Comparison of ENCODE assay signal across 8 cellular contexts in the genomic region with DNA sequence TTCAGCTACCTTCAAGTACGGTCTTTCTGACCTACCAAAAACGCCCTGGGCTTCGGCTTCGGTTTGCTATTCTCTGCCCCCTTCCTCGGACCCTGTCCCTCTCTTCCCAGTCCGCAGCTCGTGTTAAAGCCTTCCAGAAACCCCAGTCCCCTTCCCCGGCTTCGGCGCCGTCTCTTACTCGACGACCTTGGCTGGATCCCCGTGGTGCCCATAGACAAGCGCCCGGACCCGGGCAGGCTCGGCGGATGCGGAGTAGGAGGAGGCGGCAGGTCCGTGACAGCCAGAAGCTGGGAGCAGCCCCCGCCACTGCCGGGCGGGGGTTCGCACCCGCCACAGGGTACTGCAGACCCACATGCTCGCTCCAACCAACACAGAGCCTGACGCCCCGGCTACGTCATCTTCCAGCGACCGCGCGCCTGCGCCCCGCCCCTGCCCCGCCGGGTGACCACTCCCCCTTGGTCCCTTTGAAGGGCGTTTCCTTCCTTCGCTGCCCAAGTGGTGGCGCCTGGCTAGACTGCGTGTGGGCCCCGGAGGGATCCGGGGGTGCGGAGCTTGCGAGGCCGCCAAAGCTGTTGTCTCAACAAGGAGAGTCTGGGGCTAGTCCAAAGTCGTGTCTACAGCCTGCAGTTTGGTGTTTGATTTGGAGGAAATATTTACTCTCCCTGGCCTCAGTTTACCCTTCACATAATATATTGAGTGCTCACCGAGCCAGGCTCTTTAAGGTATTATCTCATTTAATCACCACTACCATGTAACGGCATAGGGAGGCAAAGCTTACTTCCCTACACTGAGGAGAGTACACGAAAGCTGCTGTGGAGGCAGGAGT. TPM values are rescaled to one million over a fixed set of nuclear protein-coding genes. Genes with fewer than 3 reads are reported as not detected.
DNase-seq lines count a peak whose midpoint lies in the region; ATAC-seq and TF ChIP-seq lines count a peak whose summit lies in the region.

A gene with protein sequence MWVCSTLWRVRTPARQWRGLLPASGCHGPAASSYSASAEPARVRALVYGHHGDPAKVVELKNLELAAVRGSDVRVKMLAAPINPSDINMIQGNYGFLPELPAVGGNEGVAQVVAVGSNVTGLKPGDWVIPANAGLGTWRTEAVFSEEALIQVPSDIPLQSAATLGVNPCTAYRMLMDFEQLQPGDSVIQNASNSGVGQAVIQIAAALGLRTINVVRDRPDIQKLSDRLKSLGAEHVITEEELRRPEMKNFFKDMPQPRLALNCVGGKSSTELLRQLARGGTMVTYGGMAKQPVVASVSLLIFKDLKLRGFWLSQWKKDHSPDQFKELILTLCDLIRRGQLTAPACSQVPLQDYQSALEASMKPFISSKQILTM (minus strand): TSS at position 382 of the 826 bp plus-strand sequence. CDS start 28 bp downstream, at position 354.

- no peaks in the 10 kb centered on the region for H3K27me3 ChIP-seq in SU-DHL-6 (ENCODE audit: low read length)
- H3K27me3 ChIP-seq in parathyroid adenoma (ENCODE audit: control insufficient read depth, insufficient read depth, low read length): no peaks in the 10 kb centered on the region
- no peaks in the 10 kb centered on the region for H3K27me3 ChIP-seq in tibial artery

- peaks cover 2% of the 10 kb centered on the region for H3K27me3 Mint-ChIP-seq in HFFc6 (ENCODE audit: insufficient read depth)
- peaks cover 12% of the 10 kb centered on the region for H3K27me3 Mint-ChIP-seq in activated naive CD8-positive, alpha-beta T cell treated with anti-CD3 and anti-CD28 coated beads, Interleukin-2, amount 10 ng/mL, durations not matched to agents 7 days and 5 days

- ATAC-seq in activated naive CD8-positive, alpha-beta T cell treated with anti-CD3 and anti-CD28 coated beads, Interleukin-2, amount 10 ng/mL, durations not matched to agents 7 days and 5 days (ENCODE audit: low read depth): peak; percentile 97
- peak; percentile 98 for ATAC-seq in Right ventricle myocardium inferior

- intact Hi-C loops in Right ventricle myocardium inferior (cut with DNase I) (loop anchor here (10.0 kb wide), 1 partner anchor 854 kb away; no protein-coding TSS in a partner anchor), tibial artery (cut with DNase I; ENCODE audit: low total_unique reads) (loop anchor here (5.0 kb wide), 1 partner anchor 1482 kb away; no protein-coding TSS in a partner anchor)

- peaks cover under 1% of the 10 kb centered on the region for H3K4me1 ChIP-seq in parathyroid adenoma
- peaks cover 0 to 22% (median 13%) of the 10 kb centered on the region in 4 donors for H3K4me1 ChIP-seq in tibial artery

- POLR2A ChIA-PET in activated naive CD8-positive, alpha-beta T cell treated with anti-CD3 and anti-CD28 coated beads, Interleukin-2, amount 10 ng/mL, durations not matched to agents 7 days and 5 days (lab: Charles Lee): interaction anchor here (0.6 kb wide), 3 partner anchors 18 to 711 kb away, joined by 3 read pairs; no protein-coding TSS in a partner anchor

- peak within 1 kb of the TSS; percentile 78 for H3K9ac ChIP-seq in SU-DHL-6 (ENCODE audit: low read length)
- peak within 1 kb of the TSS; percentile 28 for H3K9ac ChIP-seq in parathyroid adenoma

- H3K4me3 ChIP-seq in SU-DHL-6 (ENCODE audit: insufficient read depth, low read length, poor library complexity, severe bottlenecking): peak within 1 kb of the TSS; percentile 82
- peak within 1 kb of the TSS; percentile 95 for H3K4me3 ChIP-seq in parathyroid adenoma (ENCODE audit: low read depth, low read length)
- H3K4me3 ChIP-seq in tibial artery: peak within 1 kb of the TSS; percentile 65 to 81

- TF ChIP-seq CTCF in HFFc6 (IDR thresholded peaks at IDR 0.05) (peak; percentile 45; the same call in 1 of the 2 replicates), SU-DHL-6 (IDR thresholded peaks at IDR 0.05; ENCODE audit: insufficient read depth, low read length, poor library complexity, severe bottlenecking) (no peak), parathyroid adenoma (IDR thresholded peaks at IDR 0.05) (peak; percentile 27), tibial artery (IDR thresholded peaks at IDR 0.05) (peak in 1 of 2 experiments; percentile 16)

- H3K27ac ChIP-seq in SU-DHL-6 (ENCODE audit: low read depth, low read length): no peak within 1 kb of the TSS
- H3K27ac ChIP-seq in parathyroid adenoma: peak within 1 kb of the TSS; percentile 66
- H3K27ac ChIP-seq in tibial artery: peak within 1 kb of the TSS; percentile 69 to 71

- H3K27ac Mint-ChIP-seq in HFFc6: peak within 1 kb of the TSS; percentile 82
- peak within 1 kb of the TSS; percentile 92 for H3K27ac Mint-ChIP-seq in activated naive CD8-positive, alpha-beta T cell treated with anti-CD3 and anti-CD28 coated beads, Interleukin-2, amount 10 ng/mL, durations not matched to agents 7 days and 5 days

- H3K4me3 Mint-ChIP-seq in HFFc6: peak within 1 kb of the TSS; percentile 94
- peak within 1 kb of the TSS; percentile 97 for H3K4me3 Mint-ChIP-seq in activated naive CD8-positive, alpha-beta T cell treated with anti-CD3 and anti-CD28 coated beads, Interleukin-2, amount 10 ng/mL, durations not matched to agents 7 days and 5 days

- H2AFZ ChIP-seq in SU-DHL-6 (ENCODE audit: low read depth, low read length, severe bottlenecking): peak within 1 kb of the TSS; percentile 94
- H2AFZ ChIP-seq in parathyroid adenoma: peak within 1 kb of the TSS; percentile 95

- H3K9me3 ChIP-seq in SU-DHL-6 (ENCODE audit: insufficient read depth, low read length) (no peaks in the 10 kb centered on the region), parathyroid adenoma (ENCODE audit: control insufficient read depth, low read length) (no peaks in the 10 kb centered on the region), tibial artery (no peaks in the 10 kb centered on the region)

- peak; percentile 73 for TF ChIP-seq POLR2A in GM10847 (IDR thresholded peaks at IDR 0.05; ENCODE audit: extremely low read depth, insufficient read length)

- no peaks in the 10 kb centered on the region for H3K36me3 Mint-ChIP-seq in HFFc6 (ENCODE audit: low read depth)
- no peaks in the 10 kb centered on the region for H3K36me3 Mint-ChIP-seq in activated naive CD8-positive, alpha-beta T cell treated with anti-CD3 and anti-CD28 coated beads, Interleukin-2, amount 10 ng/mL, durations not matched to agents 7 days and 5 days

- peak within 1 kb of the TSS; percentile 82 for H3K4me2 ChIP-seq in SU-DHL-6 (ENCODE audit: low read depth, low read length, poor library complexity, severe bottlenecking)
- H3K4me2 ChIP-seq in parathyroid adenoma (ENCODE audit: low read length): peak within 1 kb of the TSS; percentile 96

- H3K4me1 Mint-ChIP-seq in HFFc6 (ENCODE audit: low read depth): peaks cover 29% of the 10 kb centered on the region
- H3K4me1 Mint-ChIP-seq in activated naive CD8-positive, alpha-beta T cell treated with anti-CD3 and anti-CD28 coated beads, Interleukin-2, amount 10 ng/mL, durations not matched to agents 7 days and 5 days: peaks cover 11% of the 10 kb centered on the region

- peaks cover 13% of the 10 kb centered on the region for H3K79me2 ChIP-seq in SU-DHL-6 (ENCODE audit: insufficient read depth, low read length)
- no peaks in the 10 kb centered on the region for H3K79me2 ChIP-seq in parathyroid adenoma

- H4K20me1 ChIP-seq in SU-DHL-6 (ENCODE audit: low read depth, low read length): no peaks in the 10 kb centered on the region

- H3K36me3 ChIP-seq in SU-DHL-6 (ENCODE audit: low read length) (no peaks in the 10 kb centered on the region), parathyroid adenoma (ENCODE audit: control insufficient read depth, insufficient read depth, low read length) (no peaks in the 10 kb centered on the region), tibial artery (no peaks in the 10 kb centered on the region)

- no peaks in the 10 kb centered on the region for H3K9me3 Mint-ChIP-seq in HFFc6
- H3K9me3 Mint-ChIP-seq in activated naive CD8-positive, alpha-beta T cell treated with anti-CD3 and anti-CD28 coated beads, Interleukin-2, amount 10 ng/mL, durations not matched to agents 7 days and 5 days: no peaks in the 10 kb centered on the region

- no peaks in the 10 kb centered on the region for H3F3A ChIP-seq in SU-DHL-6 (ENCODE audit: insufficient read depth)

- peak; percentile 87 for DNase-seq in HFFc6
- DNase-seq in NCI-H1048 (lab: John Stamatoyannopoulos, UW): peak; percentile 77
- peak; percentile 98 for DNase-seq in activated naive CD8-positive, alpha-beta T cell treated with anti-CD3 and anti-CD28 coated beads, Interleukin-2, amount 10 ng/mL, durations not matched to agents 7 days and 5 days
- DNase-seq in Right ventricle myocardium inferior (ENCODE audit: missing footprints): peak; percentile 97
- peak; percentile 88 to 96 for DNase-seq in tibial artery

- H3K9me2 ChIP-seq in SU-DHL-6 (replicated peaks; ENCODE audit: insufficient read depth, low read length): no peaks in the 10 kb centered on the region

RNA-seq across cellular contexts. Expression of the gene that starts here (rescaled TPM):
- 10 to 100 TPM; 20.5 to 27.1 (median 21.9) TPM for total RNA-seq in HFFc6 (2021; fragmentation: NEBNext Ultra II Directional; extraction: Animal tissue kit (Norgen Biotek cat#: 25700))
- 10 to 100 TPM; 17.0 to 17.1 TPM for total RNA-seq in activated naive CD8-positive, alpha-beta T cell treated with anti-CD3 and anti-CD28 coated beads, Interleukin-2, amount 10 ng/mL, durations not matched to agents 7 days and 5 days
- 35.4 TPM for total RNA-seq in Right ventricle myocardium inferior
